In the genomic region with DNA sequence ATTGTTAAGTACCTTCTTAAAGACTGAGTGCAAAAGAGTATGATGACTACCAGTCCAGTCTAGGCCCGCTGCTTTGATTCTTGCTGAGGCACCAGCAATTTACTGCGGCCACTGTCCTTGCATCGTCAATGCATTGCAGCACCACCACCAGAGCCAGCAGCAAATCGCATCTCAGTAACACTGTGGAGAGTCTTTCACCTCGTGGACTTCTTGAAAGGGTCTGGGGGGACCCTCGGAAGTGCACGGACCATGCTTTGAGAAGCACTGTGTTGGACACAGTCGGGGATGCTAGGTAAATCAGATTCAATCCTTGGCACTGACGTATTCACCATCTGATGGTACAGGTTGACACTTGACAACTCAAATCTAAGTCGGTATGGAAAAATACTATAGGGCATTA, we compare ENCODE assay signal across 16 cellular contexts.
DNase-seq lines count a peak whose midpoint lies in the region; ATAC-seq and TF ChIP-seq lines count a peak whose summit lies in the region.
"Had no signal": no experiment of that assay in that cellular context is flagged by ENCODE, and none has a peak within 500 bp of the region (broad histone marks: within the 10 kb centered on the region; RNA-seq: fewer than 3 reads in every experiment).

No MANE protein-coding gene starts in this region.

- H3K9me3 ChIP-seq in RWPE2 (ENCODE audit: severe bottlenecking), result no peaks in the 10 kb centered on the region
- H3K9me3 ChIP-seq: A549, Caco-2 had no signal

- DNase-seq in RWPE2 (ENCODE audit: low spot score) (peak; percentile 12), mesenteric fat pad (ENCODE audit: low spot score) (peak; percentile 43), sciatic nerve (ENCODE audit: low spot score) (peak; percentile 14)
- no peak for DNase-seq in activated CD4-positive, CD25-positive, alpha-beta regulatory T cell treated with anti-CD3 and anti-CD28 coated beads, Interleukin-2, amount 50 U/mL, for 72 hours
- DNase-seq in stimulated activated CD4-positive, alpha-beta T cell treated with anti-CD3 and anti-CD28 coated beads, Interleukin-4, amount 100 ng/mL, for 4 hours, result no peak
- DNase-seq: AML-193; Caco-2; Calu3; CD4-positive, alpha-beta T cell; CD8-positive, alpha-beta T cell; DMS79 treated with DMSO at 0.1 percent for 48 hours; GF-D8 had no signal

- ATAC-seq in RWPE2 (ENCODE audit: low read depth), result no peak
- no peak for ATAC-seq in sciatic nerve
- ATAC-seq in HG03439 (IDR thresholded peaks at IDR 0.05; ENCODE audit: unreplicated experiment), result no peak
- ATAC-seq: A549; CD8-positive, alpha-beta T cell had no signal

- H3K4me1 ChIP-seq in RWPE2 (ENCODE audit: insufficient read depth, poor library complexity, severe bottlenecking), result no peaks in the 10 kb centered on the region
- H3K4me1 ChIP-seq: Caco-2 had no signal

- no peak overlapping the region for H3K4me3 ChIP-seq in RWPE2 (ENCODE audit: severe bottlenecking)
- H3K4me3 ChIP-seq: A549; BLaER1 treated with 17β-estradiol and CSF1 and Interleukin-3, amounts not matched to agents 10 nM and 100 nM had no signal

- no peaks in the 10 kb centered on the region for H3K27me3 ChIP-seq in RWPE2 (ENCODE audit: insufficient read depth, poor library complexity, severe bottlenecking)
- H3K27me3 ChIP-seq: BLaER1 treated with 17β-estradiol and CSF1 and Interleukin-3, amounts not matched to agents 10 nM and 100 nM had no signal

- H3K27ac ChIP-seq in RWPE2 (ENCODE audit: poor library complexity, severe bottlenecking) (no peak overlapping the region), VCaP (peak overlapping the region; percentile 86; the same call in 1 of the 2 replicates)
- H3K27ac ChIP-seq: A549; BLaER1 treated with 17β-estradiol and CSF1 and Interleukin-3, amounts not matched to agents 10 nM and 100 nM had no signal

- TF ChIP-seq CTCF in RWPE2 (IDR thresholded peaks at IDR 0.05; ENCODE audit: poor library complexity, severe bottlenecking) (no peak), VCaP (conservative IDR thresholded peaks at IDR 0.05) (no peak)

- intact Hi-C loops in sciatic nerve (cut with DNase I), result loop anchor here (5.0 kb wide), 1 partner anchor 560 kb away; no protein-coding TSS in a partner anchor

- no peaks in the 10 kb centered on the region for H3K36me3 ChIP-seq in RWPE2 (ENCODE audit: low read depth)
- H3K36me3 ChIP-seq: BLaER1 treated with 17β-estradiol and CSF1 and Interleukin-3, amounts not matched to agents 10 nM and 100 nM had no signal

Comparison
In these comparisons a context has a peak if more than half of its experiments do, and no peak if none do; other contexts are left out.
1. DNase-seq: peak in RWPE2 (single experiment), mesenteric fat pad (single experiment) and sciatic nerve (single experiment); none in activated CD4-positive, CD25-positive, alpha-beta regulatory T cell treated with anti-CD3 and anti-CD28 coated beads, Interleukin-2, amount 50 U/mL, for 72 hours (single experiment) and stimulated activated CD4-positive, alpha-beta T cell treated with anti-CD3 and anti-CD28 coated beads, Interleukin-4, amount 100 ng/mL, for 4 hours (0 of 2).